ENCODE assay signal across 1 cellular context in genomic region chr4:78650106-78651021, GRCh38.
A peak's percentile ranks its signal among the peaks of the same experiment; 100 is the strongest.
TF ChIP-seq lines count a peak whose summit lies in the region.

No MANE protein-coding gene starts in this region.

TF ChIP-seq in K562, 482 proteins besides CTCF, POLR2A, EP300 and RAD21 (continued from another document and continues in another):
- peak in 1 of 2 experiments; percentile 65; a peak in 1 of 4 replicates for TF ChIP-seq ZMIZ1 (IDR thresholded peaks at IDR 0.05; ENCODE audit: low read depth in 2 of 2, low read length in 2 of 2)
- no peak for TF ChIP-seq XRCC5 (IDR thresholded peaks at IDR 0.05; ENCODE audit: low read depth, low read length)
- TF ChIP-seq TSHZ1 (CRISPR knock-in tag; IDR thresholded peaks at IDR 0.05) = no peak
- TF ChIP-seq RB1 (IDR thresholded peaks at IDR 0.05; ENCODE audit: low read depth) = no peak
- TF ChIP-seq GABPB2 (CRISPR knock-in tag; conservative IDR thresholded peaks at IDR 0.05) = no peak
- TF ChIP-seq RBBP5 (IDR thresholded peaks at IDR 0.05; ENCODE audit: borderline replicate concordance, insufficient read depth, low read length, poor library complexity, severe bottlenecking) = peak; percentile 50
- TF ChIP-seq ARID2 (IDR thresholded peaks at IDR 0.05) = no peak
- peak; percentile 44; the same call in 1 of the 2 replicates for TF ChIP-seq NBN (IDR thresholded peaks at IDR 0.05; ENCODE audit: low read depth)
- TF ChIP-seq ZFP36 (IDR thresholded peaks at IDR 0.05; ENCODE audit: low read depth, low read length, partially characterized antibody) = no peak
- no peak for TF ChIP-seq ZNF12 (CRISPR knock-in tag; IDR thresholded peaks at IDR 0.05)
- TF ChIP-seq ZNF318 (IDR thresholded peaks at IDR 0.05; ENCODE audit: borderline replicate concordance in 1 of 2, low read depth in 1 of 2) = peak in 1 of 2 experiments; percentile 82; a peak in 2 of 4 replicates
- TF ChIP-seq GATAD2B (IDR thresholded peaks at IDR 0.05; ENCODE audit: borderline replicate concordance) = peak; percentile 68
- no peak for TF ChIP-seq KLF6 (CRISPR knock-in tag; IDR thresholded peaks at IDR 0.05; ENCODE audit: borderline replicate concordance)
- peak; percentile 25; the same call in 1 of the 2 replicates for TF ChIP-seq VEZF1 (CRISPR knock-in tag; IDR thresholded peaks at IDR 0.05)
- no peak for TF ChIP-seq MEF2D (tag; conservative IDR thresholded peaks at IDR 0.05; ENCODE audit: low read depth)
- no peak for TF ChIP-seq TCF15 (CRISPR knock-in tag; IDR thresholded peaks at IDR 0.05)
- no peak for TF ChIP-seq ZNF217 (CRISPR knock-in tag; IDR thresholded peaks at IDR 0.05)
- TF ChIP-seq HEY1 (CRISPR knock-in tag; IDR thresholded peaks at IDR 0.05; ENCODE audit: borderline replicate concordance) = no peak
- TF ChIP-seq NELFE (IDR thresholded peaks at IDR 0.05; ENCODE audit: insufficient read depth, insufficient read length) = no peak
- peak; percentile 74 for TF ChIP-seq FOSL1 (tag; conservative IDR thresholded peaks at IDR 0.05)
- TF ChIP-seq CHD2 (IDR thresholded peaks at IDR 0.05; ENCODE audit: low read depth, low read length) = no peak
- TF ChIP-seq ZNF274 (IDR thresholded peaks at IDR 0.05; ENCODE audit: borderline replicate concordance, low read depth, low read length) = no peak
- TF ChIP-seq SETDB1 (IDR thresholded peaks at IDR 0.05; ENCODE audit: low read length) = no peak
- no peak for TF ChIP-seq KDM2B (CRISPR knock-in tag; IDR thresholded peaks at IDR 0.05)
- no peak for TF ChIP-seq ZNF584 (CRISPR knock-in tag; IDR thresholded peaks at IDR 0.05; ENCODE audit: low read depth)
- TF ChIP-seq MTA2 (IDR thresholded peaks at IDR 0.05; ENCODE audit: low read depth) = peak; percentile 92
- no peak for TF ChIP-seq HOXB6 (CRISPR knock-in tag; IDR thresholded peaks at IDR 0.05; ENCODE audit: borderline replicate concordance)
- TF ChIP-seq ZSCAN29 (IDR thresholded peaks at IDR 0.05) = no peak
- peak; percentile 40; the same call in 1 of the 2 replicates for TF ChIP-seq ZNF589 (CRISPR knock-in tag; IDR thresholded peaks at IDR 0.05; ENCODE audit: low read depth)
- TF ChIP-seq HDAC3 (IDR thresholded peaks at IDR 0.05; ENCODE audit: borderline replicate concordance, partially characterized antibody) = peak; percentile 87
- no peak for TF ChIP-seq ATF1 (CRISPR knock-in tag; IDR thresholded peaks at IDR 0.05)
- TF ChIP-seq ATF1 (tag; IDR thresholded peaks at IDR 0.05) = 0 out of 2 replicates have a peak, but pooled peaks have one; percentile 20
- TF ChIP-seq HDAC6 (IDR thresholded peaks at IDR 0.05; ENCODE audit: low read depth, low read length) = no peak
- no peak for TF ChIP-seq RBM34 (IDR thresholded peaks at IDR 0.05; ENCODE audit: borderline replicate concordance, insufficient read depth, low read length)
- TF ChIP-seq ZNF436 (CRISPR knock-in tag; IDR thresholded peaks at IDR 0.05) = no peak
- no peak for TF ChIP-seq ELF2 (CRISPR knock-in tag; IDR thresholded peaks at IDR 0.05)
- TF ChIP-seq TAL1 (IDR thresholded peaks at IDR 0.05) = peak; percentile 94
- TF ChIP-seq GMEB1 (CRISPR knock-in tag; IDR thresholded peaks at IDR 0.05) = no peak
- TF ChIP-seq CBFB (CRISPR knock-in tag; IDR thresholded peaks at IDR 0.05) = no peak
- TF ChIP-seq TAF15 (IDR thresholded peaks at IDR 0.05; ENCODE audit: low read depth, low read length) = no peak
- peak; percentile 37 for TF ChIP-seq HDAC2 (IDR thresholded peaks at IDR 0.05)
- no peak for TF ChIP-seq E2F4 (CRISPR knock-in tag; IDR thresholded peaks at IDR 0.05; ENCODE audit: low read depth)
- peak; percentile 39; the same call in 1 of the 2 replicates for TF ChIP-seq NFATC3 (IDR thresholded peaks at IDR 0.05)
